ENCODE assay signal across 27 cellular contexts in the genomic region with DNA sequence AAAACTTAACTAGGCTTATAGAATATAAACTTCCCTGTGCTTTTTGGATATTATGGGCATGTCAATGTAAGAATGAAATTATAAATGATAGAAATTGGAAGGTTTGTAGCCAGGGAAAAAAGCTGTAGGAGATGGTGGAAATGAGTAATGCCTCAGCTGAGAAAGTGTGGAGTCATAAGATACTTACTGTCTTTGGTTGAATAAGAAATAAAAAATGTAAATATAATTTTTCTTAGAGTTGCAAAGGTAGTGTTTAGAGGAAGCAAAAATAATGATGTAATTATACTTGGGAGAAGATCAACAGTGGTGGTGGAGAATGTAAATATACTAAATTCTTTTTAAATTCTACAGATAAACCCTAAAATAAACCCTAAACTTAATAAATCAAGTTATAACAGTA. TPM values are rescaled to one million over a fixed set of nuclear protein-coding genes. Genes with fewer than 3 reads are reported as not detected.
A peak's percentile ranks its signal among the peaks of the same experiment; 100 is the strongest.
DNase-seq lines count a peak whose midpoint lies in the region; ATAC-seq, FAIRE-seq and TF ChIP-seq lines count a peak whose summit lies in the region.
"Had no signal": no experiment of that assay in that cellular context is flagged by ENCODE, and none has a peak within 500 bp of the region (broad histone marks: within the 10 kb centered on the region; RNA-seq: fewer than 3 reads in every experiment).

No MANE protein-coding gene starts in this region.

- POLR2A ChIA-PET in AG04450 (lab: Yijun Ruan, JAX) = interaction anchor here (0.6 to 2.4 kb wide), 7 partner anchors 11 to 78 kb away, joined by 3 to 10 read pairs (median 5); no protein-coding TSS in a partner anchor

- H3K27ac Mint-ChIP-seq in HFFc6 = peak overlapping the region; percentile 81
- H3K27ac Mint-ChIP-seq: activated naive CD8-positive, alpha-beta T cell treated with anti-CD3 and anti-CD28 coated beads, Interleukin-2, amount 50 U/mL, for 24 hours; brain; mesothelial cell of epicardium; naive thymus-derived CD4-positive, alpha-beta T cell had no signal

- no peak for TF ChIP-seq CTCF in AG04450 (IDR thresholded peaks at IDR 0.05; ENCODE audit: low read depth, low read length)
- TF ChIP-seq CTCF in HFFc6 (IDR thresholded peaks at IDR 0.05) = no peak
- no peak for TF ChIP-seq CTCF in bronchial epithelial cell (IDR thresholded peaks at IDR 0.05; ENCODE audit: insufficient read depth, low read length, severe bottlenecking)
- no peak for TF ChIP-seq CTCF in fibroblast of the aortic adventitia (IDR thresholded peaks at IDR 0.05; ENCODE audit: insufficient read depth, low read length)
- TF ChIP-seq CTCF in smooth muscle cell (IDR thresholded peaks at IDR 0.05; ENCODE audit: borderline replicate concordance, insufficient read depth, poor library complexity, severe bottlenecking) = no peak
- no peak for TF ChIP-seq CTCF in stomach (IDR thresholded peaks at IDR 0.05)
- TF ChIP-seq CTCF in heart right ventricle (IDR thresholded peaks at IDR 0.05) = no peak

- no peak for FAIRE-seq in bronchial epithelial cell (lab: Jason Lieb, UNC)
- FAIRE-seq: K562, small intestine had no signal

- H3K9ac ChIP-seq in smooth muscle cell (ENCODE audit: low read depth) (no peak overlapping the region), Karpas-422 (ENCODE audit: low read length) (no peak overlapping the region)

- peaks cover 2% of the 10 kb centered on the region; the same call in 1 of the 2 replicates for H3K27me3 Mint-ChIP-seq in HFFc6 (ENCODE audit: insufficient read depth)
- H3K27me3 Mint-ChIP-seq: activated naive CD8-positive, alpha-beta T cell treated with anti-CD3 and anti-CD28 coated beads, Interleukin-2, amount 50 U/mL, for 24 hours; brain; naive thymus-derived CD4-positive, alpha-beta T cell had no signal

- H3K36me3 ChIP-seq in bronchial epithelial cell (ENCODE audit: control insufficient read depth, insufficient read depth, low read length) = no peaks in the 10 kb centered on the region
- H3K36me3 ChIP-seq in smooth muscle cell (ENCODE audit: low read depth) = no peaks in the 10 kb centered on the region
- no peaks in the 10 kb centered on the region for H3K36me3 ChIP-seq in stomach
- H3K36me3 ChIP-seq in heart right ventricle = no peaks in the 10 kb centered on the region
- no peaks in the 10 kb centered on the region for H3K36me3 ChIP-seq in Karpas-422 (ENCODE audit: insufficient read depth, low read length)
- H3K36me3 ChIP-seq: Peyer's patch, upper lobe of right lung had no signal

- no peak overlapping the region for H3K4me3 ChIP-seq in AG04450 (ENCODE audit: low read depth, low read length)
- H3K4me3 ChIP-seq in bronchial epithelial cell (ENCODE audit: low read depth, low read length) = no peak overlapping the region
- no peak overlapping the region for H3K4me3 ChIP-seq in fibroblast of the aortic adventitia (ENCODE audit: low read depth, low read length)
- H3K4me3 ChIP-seq in smooth muscle cell = no peak overlapping the region
- no peak overlapping the region for H3K4me3 ChIP-seq in stomach
- H3K4me3 ChIP-seq in heart right ventricle = no peak overlapping the region
- H3K4me3 ChIP-seq in Karpas-422 (ENCODE audit: low read length) = no peak overlapping the region
- H3K4me3 ChIP-seq: coronary artery, K562, Peyer's patch, upper lobe of right lung had no signal

- no peak for TF ChIP-seq POLR2A in stomach (IDR thresholded peaks at IDR 0.05)

- H3K4me1 Mint-ChIP-seq in HFFc6 (ENCODE audit: low read depth) = peaks cover 51% of the 10 kb centered on the region
- H3K4me1 Mint-ChIP-seq: activated naive CD8-positive, alpha-beta T cell treated with anti-CD3 and anti-CD28 coated beads, Interleukin-2, amount 50 U/mL, for 24 hours; naive thymus-derived CD4-positive, alpha-beta T cell had no signal

- no peak overlapping the region for H3K4me3 Mint-ChIP-seq in HFFc6
- H3K4me3 Mint-ChIP-seq: activated naive CD8-positive, alpha-beta T cell treated with anti-CD3 and anti-CD28 coated beads, Interleukin-2, amount 50 U/mL, for 24 hours; brain; mesothelial cell of epicardium; naive thymus-derived CD4-positive, alpha-beta T cell had no signal

- no peaks in the 10 kb centered on the region for H3K79me2 ChIP-seq in smooth muscle cell (ENCODE audit: low read depth)
- H3K79me2 ChIP-seq in Karpas-422 (ENCODE audit: low read length) = no peaks in the 10 kb centered on the region

- H4K20me1 ChIP-seq in smooth muscle cell (ENCODE audit: low read depth) (no peaks in the 10 kb centered on the region), Karpas-422 (ENCODE audit: insufficient read depth, low read depth, low read length) (no peaks in the 10 kb centered on the region)

- CTCF ChIA-PET in AG04450 (lab: Charles Lee) = interaction anchor here (0.7 to 1.1 kb wide), 2 partner anchors 55 to 648 kb away, joined by 3 read pairs; no protein-coding TSS in a partner anchor

- H3K9me3 ChIP-seq in AG04450 (ENCODE audit: control insufficient read depth, insufficient read depth, low read length) (no peaks in the 10 kb centered on the region), smooth muscle cell (replicated peaks; ENCODE audit: low read depth) (no peaks in the 10 kb centered on the region), stomach (no peaks in the 10 kb centered on the region), heart right ventricle (no peaks in the 10 kb centered on the region), Karpas-422 (ENCODE audit: low read length) (no peaks in the 10 kb centered on the region; the same call in 1 of the 2 replicates)
- H3K9me3 ChIP-seq: Peyer's patch, upper lobe of right lung had no signal

- no peak for ATAC-seq in heart right ventricle
- ATAC-seq: activated naive CD8-positive, alpha-beta T cell treated with anti-CD3 and anti-CD28 coated beads, Interleukin-2, amount 50 U/mL, for 24 hours; K562; left lobe of liver; naive thymus-derived CD4-positive, alpha-beta T cell; upper lobe of right lung had no signal

- H2AFZ ChIP-seq in smooth muscle cell (ENCODE audit: low read depth) = no peak overlapping the region
- no peak overlapping the region for H2AFZ ChIP-seq in Karpas-422 (ENCODE audit: low read length)

- TF ChIP-seq EP300 in stomach (IDR thresholded peaks at IDR 0.05) = no peak

- peaks cover 11% of the 10 kb centered on the region for H3K36me3 Mint-ChIP-seq in HFFc6 (ENCODE audit: low read depth)
- H3K36me3 Mint-ChIP-seq: brain; mesothelial cell of epicardium; naive thymus-derived CD4-positive, alpha-beta T cell had no signal

- H3K27ac ChIP-seq in AG04450 (ENCODE audit: low read depth, low read length) = no peak overlapping the region
- H3K27ac ChIP-seq in smooth muscle cell (ENCODE audit: low read depth) = no peak overlapping the region
- no peak overlapping the region for H3K27ac ChIP-seq in stomach
- H3K27ac ChIP-seq in heart right ventricle = no peak overlapping the region
- no peak overlapping the region for H3K27ac ChIP-seq in Karpas-422 (ENCODE audit: low read length)
- H3K27ac ChIP-seq: coronary artery, Peyer's patch, upper lobe of right lung had no signal

- no peak overlapping the region for H3K4me2 ChIP-seq in smooth muscle cell
- H3K4me2 ChIP-seq in Karpas-422 (ENCODE audit: low read depth, low read length, poor library complexity, severe bottlenecking) = no peak overlapping the region

- H3K4me1 ChIP-seq in smooth muscle cell (ENCODE audit: low read depth) (no peaks in the 10 kb centered on the region), stomach (no peaks in the 10 kb centered on the region), heart right ventricle (peaks cover 0 to 4% (median 0%) of the 10 kb centered on the region in 9 donors), Karpas-422 (ENCODE audit: low read length) (no peaks in the 10 kb centered on the region)
- H3K4me1 ChIP-seq: Peyer's patch, upper lobe of right lung had no signal

- no peaks in the 10 kb centered on the region for H3K9me3 Mint-ChIP-seq in HFFc6
- H3K9me3 Mint-ChIP-seq: activated naive CD8-positive, alpha-beta T cell treated with anti-CD3 and anti-CD28 coated beads, Interleukin-2, amount 50 U/mL, for 24 hours; brain; mesothelial cell of epicardium; naive thymus-derived CD4-positive, alpha-beta T cell had no signal

- DNase-seq in AG04450 (ENCODE audit: low read depth, low spot score) (peak; percentile 68), HFFc6 (peak; percentile 36), bronchial epithelial cell (ENCODE audit: low read depth) (peak; percentile 76), fibroblast of the aortic adventitia (ENCODE audit: low read depth) (peak; percentile 55), smooth muscle cell (lab: John Stamatoyannopoulos, UW; ENCODE audit: unreplicated experiment) (no peak), stomach (no peak), heart right ventricle (no peak), Karpas-422 (no peak)
- DNase-seq: ACHN; activated CD4-positive, alpha-beta T cell treated with anti-CD3 and anti-CD28 coated beads for 1 hour; activated CD8-positive, alpha-beta memory T cell treated with anti-CD3 and anti-CD28 coated beads for 24 hours; activated gamma-delta T cell treated with Interleukin-2 at 50 U/mL for 16 hours; activated naive CD8-positive, alpha-beta T cell treated with anti-CD3 and anti-CD28 coated beads, Interleukin-2, amount 50 U/mL, for 24 hours; activated T-cell treated with anti-CD3 and anti-CD28 coated beads, Interleukin-2, amount 50 U/mL, for 1 hour; naive thymus-derived CD4-positive, alpha-beta T cell; NCI-H524; nucleus accumbens; Peyer's patch; small intestine; stimulated activated CD4-positive, alpha-beta T cell treated with anti-CD3 and anti-CD28 coated beads, Interleukin-2, amount 100 ng/mL, for 24 hours; upper lobe of right lung had no signal

- no peaks in the 10 kb centered on the region for H3F3A ChIP-seq in smooth muscle cell (ENCODE audit: low read depth)

- no peaks in the 10 kb centered on the region for H3K9me2 ChIP-seq in Karpas-422 (replicated peaks; ENCODE audit: insufficient read depth, low read length)

- intact Hi-C loops in stomach (cut with DNase I; ENCODE audit: low total_unique reads) = no loop called here
- intact Hi-C loops in heart right ventricle (cut with DNase I) = loop anchor here in 1 of 10 donors (10.0 kb wide), 1 partner anchor 71 kb away; no protein-coding TSS in a partner anchor

- H3K27me3 ChIP-seq in AG04450 (ENCODE audit: control insufficient read depth, insufficient read depth, low read length) (no peaks in the 10 kb centered on the region), bronchial epithelial cell (ENCODE audit: control insufficient read depth, insufficient read depth, low read length) (no peaks in the 10 kb centered on the region), smooth muscle cell (ENCODE audit: low read depth) (no peaks in the 10 kb centered on the region), stomach (no peaks in the 10 kb centered on the region), heart right ventricle (no peaks in the 10 kb centered on the region), Karpas-422 (ENCODE audit: low read length) (no peaks in the 10 kb centered on the region)
- H3K27me3 ChIP-seq: Peyer's patch, upper lobe of right lung had no signal

RNA-seq across cellular contexts. Expression of gene RND3, which starts 26.2 kb away (rescaled TPM):
- 533 and 627 TPM in 2 replicates for polyA plus RNA-seq in AG04450 (2011; rRNA removed)
- 743 and 759 TPM in 2 replicates for polyA minus RNA-seq in AG04450 (2011; rRNA and poly(A)+ RNA removed)
- 100 to 1,000 TPM; 365 to 525 (median 438) TPM for total RNA-seq in HFFc6 (2021; fragmentation: NEBNext Ultra II Directional; extraction: Animal tissue kit (Norgen Biotek cat#: 25700))
- 217 and 260 TPM in 2 replicates for total RNA-seq in bronchial epithelial cell
- 154 and 321 TPM in 2 replicates for total RNA-seq in fibroblast of the aortic adventitia (ENCODE audit: low replicate concordance)
- 256 and 320 TPM in 2 replicates for total RNA-seq in smooth muscle cell
- 125 and 163 TPM in 2 replicates for polyA plus RNA-seq in smooth muscle cell
- total RNA-seq in stomach = 10 to 100 TPM; 10.3 to 58.2 (median 20.9) TPM
- polyA plus RNA-seq in stomach = 10 to 100 TPM; 29.5 to 34.1 (median 30.4) TPM
- total RNA-seq in heart right ventricle = 10 to 100 TPM; 20.7 to 74.3 (median 41.0) TPM
- 10 to 100 TPM; 15.4 to 22.3 TPM for polyA plus RNA-seq in heart right ventricle
- not detected in 2 replicates for total RNA-seq in Karpas-422 (2014; rRNA removed; shearing (Covaris generic); ENCODE audit: low replicate concordance)
- total RNA-seq: naive thymus-derived CD4-positive, alpha-beta T cell; T-helper 1 cell treated with Interleukin-12 subunit alpha and Interleukin-12 subunit beta and Interleukin-4 antibody, amounts not matched to agents 30 ng/mL and 1 ng/mL, for 36 hours had no signal
- polyA plus RNA-seq: naive thymus-derived CD4-positive, alpha-beta T cell had no signal

Comparison
In these comparisons a context has a peak if more than half of its experiments do, and no peak if none do; other contexts are left out.
1. DNase-seq: peak in AG04450 (single experiment), HFFc6 (single experiment), bronchial epithelial cell (single experiment) and fibroblast of the aortic adventitia (single experiment); none in smooth muscle cell (single experiment), stomach (single experiment), heart right ventricle (0 of 2) and Karpas-422 (single experiment).
2. RNA of gene RND3, which starts 26.2 kb away (total RNA-seq): 365 to 525 TPM in HFFc6, 154 to 321 TPM in fibroblast of the aortic adventitia, 217 to 260 TPM in bronchial epithelial cell, 256 to 320 TPM in smooth muscle cell, 20.7 to 74.3 TPM in heart right ventricle and 10.3 to 58.2 TPM in stomach; not detected in Karpas-422; every median in the first group is over 10 times any median in the second.